In the genomic region with DNA sequence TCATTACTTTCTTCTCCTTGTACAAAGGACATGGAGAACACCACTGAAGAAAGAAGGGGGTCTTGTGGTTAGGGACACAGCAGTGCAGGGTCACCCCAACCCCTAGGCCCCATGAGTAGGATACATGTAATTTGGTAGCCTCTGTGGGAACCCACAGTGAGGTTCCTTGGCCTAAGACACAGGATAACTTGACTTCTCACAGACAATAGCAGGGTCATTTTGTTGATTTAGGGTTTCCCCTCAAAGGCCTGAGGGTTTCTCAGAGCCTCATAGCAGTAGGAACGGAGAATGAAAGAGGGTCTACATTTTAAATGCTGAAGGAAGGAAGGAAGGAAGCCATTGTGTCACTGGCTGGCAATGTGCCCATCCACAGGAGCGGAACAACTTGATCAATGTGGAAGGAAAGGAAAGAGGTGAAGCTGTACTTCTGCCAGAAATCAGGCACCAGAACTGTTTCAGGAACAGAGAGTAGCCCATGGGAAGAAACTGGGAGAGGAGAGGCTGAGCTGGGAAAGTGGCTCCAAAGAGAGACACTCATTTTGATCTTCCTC, we compare ENCODE assay signal across 27 cellular contexts. TPM values are rescaled to one million over a fixed set of nuclear protein-coding genes. Genes with fewer than 3 reads are reported as not detected.
A peak's percentile ranks its signal among the peaks of the same experiment; 100 is the strongest.
DNase-seq lines count a peak whose midpoint lies in the region; ATAC-seq, FAIRE-seq and TF ChIP-seq lines count a peak whose summit lies in the region.
"Had no signal": no experiment of that assay in that cellular context is flagged by ENCODE, and none has a peak within 500 bp of the region (broad histone marks: within the 10 kb centered on the region; RNA-seq: fewer than 3 reads in every experiment).

No MANE protein-coding gene starts in this region.

- in situ Hi-C loops in K562 (cut with MboI): no loop called here

- H3K36me3 ChIP-seq in BLaER1 (peaks cover 49% of the 10 kb centered on the region), K562 (ENCODE audit: control insufficient read depth, insufficient read depth, low read length) (no peaks in the 10 kb centered on the region)
- H3K36me3 ChIP-seq: suprapubic skin, vagina had no signal

- DNase-seq in GF-D8 (lab: John Stamatoyannopoulos, UW) (peak; percentile 57), K562 (ENCODE audit: extremely low read depth in 1 of 4, low spot score in 3 of 4) (no peak), mucosa of gallbladder (ENCODE audit: low spot score) (peak; percentile 35)
- no peak for DNase-seq in stimulated activated naive CD8-positive, alpha-beta T cell treated with anti-CD3 and anti-CD28 coated beads, Interleukin-15, Interleukin-2, amounts not matched to agents 100 U/mL and 50 U/mL, for 24 hours
- no peak for DNase-seq in activated CD4-positive, alpha-beta memory T cell treated with anti-CD3 and anti-CD28 coated beads for 36 hours
- DNase-seq: activated B cell treated with CpG ODN at 0.5 μM for 24 hours; activated CD4-positive, alpha-beta T cell treated with anti-CD3 and anti-CD28 coated beads, Interleukin-2, amount 50 U/mL, for 48 hours; activated gamma-delta T cell; activated naive CD8-positive, alpha-beta T cell treated with anti-CD3 and anti-CD28 coated beads, Interleukin-2, amount 50 U/mL, for 24 hours; activated T-cell treated with anti-CD3 and anti-CD28 coated beads for 4 hours; DND-41; NCI-H1417; NCI-H2081 treated with DMSO at 0.1 percent for 48 hours; NCI-H510A; SK-N-SH had no signal

- H3K9me3 ChIP-seq in BLaER1 (peaks cover 55% of the 10 kb centered on the region), K562 (replicated peaks; ENCODE audit: control insufficient read depth, insufficient read depth, low read depth, low read length) (no peaks in the 10 kb centered on the region)
- H3K9me3 ChIP-seq: body of pancreas, SK-N-SH, suprapubic skin, vagina had no signal

- peak overlapping the region; percentile 87 for H3K4me2 ChIP-seq in BLaER1
- no peak overlapping the region for H3K4me2 ChIP-seq in K562 (ENCODE audit: insufficient read depth, low read length)
- H3K4me2 ChIP-seq: SK-N-SH had no signal

- no peak overlapping the region for H2AFZ ChIP-seq in K562 (ENCODE audit: low read depth, low read length)

- H3K9ac ChIP-seq in BLaER1: peak overlapping the region; percentile 88
- no peak overlapping the region for H3K9ac ChIP-seq in K562 (ENCODE audit: insufficient read depth in 1 of 2, low read depth in 2 of 2, low read length in 2 of 2)
- H3K9ac ChIP-seq: SK-N-SH had no signal

- H3K27me3 ChIP-seq in BLaER1 (no peaks in the 10 kb centered on the region), K562 (ENCODE audit: control insufficient read depth in 2 of 2, insufficient read depth in 2 of 2, low read length in 2 of 2) (peaks cover 3 to 5% of the 10 kb centered on the region in 2 experiments; a peak in 1 of 5 replicates)
- H3K27me3 ChIP-seq: body of pancreas, vagina had no signal

- H3K27ac ChIP-seq in BLaER1 (peak overlapping the region; percentile 99), K562 (ENCODE audit: extremely low read depth, low read depth, low read length) (no peak overlapping the region)
- H3K27ac ChIP-seq: body of pancreas, suprapubic skin, vagina had no signal

- 68% methylated on average over 2 of the region's 2 CpGs for WGBS in K562 (ENCODE audit: insufficient coverage, low coverage, missing lambda C conversion rate)

- CTCF ChIA-PET in K562 (lab: Yijun Ruan, JAX; ENCODE audit: low intra/inter-chr PET ratio): no interaction called here
- CTCF ChIA-PET in activated CD4-positive, alpha-beta memory T cell treated with anti-CD3 and anti-CD28 coated beads for 36 hours (lab: Charles Lee): interaction anchor here (1.8 to 2.6 kb wide), 2 partner anchors 53 to 82 kb away, joined by 5 to 7 read pairs; no protein-coding TSS in a partner anchor

- H3K4me3 ChIP-seq in BLaER1 (peak overlapping the region; percentile 43), K562 (no peak overlapping the region)
- H3K4me3 ChIP-seq: body of pancreas, suprapubic skin, vagina had no signal

- no peaks in the 10 kb centered on the region for H3K9me3 Mint-ChIP-seq in activated CD4-positive, alpha-beta memory T cell treated with anti-CD3 and anti-CD28 coated beads for 36 hours
- H3K9me3 Mint-ChIP-seq: activated B cell treated with CpG ODN at 0.5 μM for 24 hours; activated naive CD8-positive, alpha-beta T cell treated with anti-CD3 and anti-CD28 coated beads, Interleukin-2, amount 50 U/mL, for 24 hours; mesothelial cell of epicardium had no signal

- peaks cover 8% of the 10 kb centered on the region for H3K27me3 Mint-ChIP-seq in activated CD4-positive, alpha-beta memory T cell treated with anti-CD3 and anti-CD28 coated beads for 36 hours
- H3K27me3 Mint-ChIP-seq: activated B cell treated with CpG ODN at 0.5 μM for 24 hours had no signal

- no peak for FAIRE-seq in K562 (lab: Jason Lieb, UNC)
- FAIRE-seq: H54 had no signal

- POLR2A ChIA-PET in K562 (lab: Yijun Ruan, JAX): interaction anchor here (0.9 kb wide), 1 partner anchor 18 kb away, joined by 4 read pairs; no protein-coding TSS in a partner anchor
- POLR2A ChIA-PET in activated CD4-positive, alpha-beta memory T cell treated with anti-CD3 and anti-CD28 coated beads for 36 hours (lab: Charles Lee): no interaction called here

- H3K9me1 ChIP-seq in K562 (ENCODE audit: control insufficient read depth, insufficient read depth, low read length): no peaks in the 10 kb centered on the region

- TF ChIP-seq CTCF in K562 (IDR thresholded peaks at IDR 0.05 in 2 of 3, conservative IDR thresholded peaks at IDR 0.05 in 1 of 3; ENCODE audit: insufficient read depth in 2 of 3, low read depth in 1 of 3, low read length in 3 of 3): no peak

- H3K79me2 ChIP-seq in K562 (ENCODE audit: control insufficient read depth, insufficient read depth, low read length): no peaks in the 10 kb centered on the region

- TF ChIP-seq POLR2A in K562 (conservative IDR thresholded peaks at IDR 0.05): no peak

- H4K20me1 ChIP-seq in BLaER1: no peaks in the 10 kb centered on the region
- no peaks in the 10 kb centered on the region for H4K20me1 ChIP-seq in K562 (replicated peaks; ENCODE audit: control insufficient read depth, insufficient read depth, low read length)

- ATAC-seq in K562 (no peak), GM21447 (IDR thresholded peaks at IDR 0.05; ENCODE audit: unreplicated experiment) (no peak)
- no peak for ATAC-seq in stimulated activated naive CD8-positive, alpha-beta T cell treated with anti-CD3 and anti-CD28 coated beads, Interleukin-15, Interleukin-2, amounts not matched to agents 100 U/mL and 50 U/mL, for 24 hours
- ATAC-seq: activated naive CD8-positive, alpha-beta T cell treated with anti-CD3 and anti-CD28 coated beads, Interleukin-2, amount 50 U/mL, for 24 hours; body of pancreas had no signal

- no peak overlapping the region for H3K4me3 Mint-ChIP-seq in activated CD4-positive, alpha-beta memory T cell treated with anti-CD3 and anti-CD28 coated beads for 36 hours
- H3K4me3 Mint-ChIP-seq: activated B cell treated with CpG ODN at 0.5 μM for 24 hours; activated naive CD8-positive, alpha-beta T cell treated with anti-CD3 and anti-CD28 coated beads, Interleukin-2, amount 50 U/mL, for 24 hours; mesothelial cell of epicardium had no signal

- H3K27ac Mint-ChIP-seq in activated CD4-positive, alpha-beta memory T cell treated with anti-CD3 and anti-CD28 coated beads for 36 hours: no peak overlapping the region
- H3K27ac Mint-ChIP-seq: activated B cell treated with CpG ODN at 0.5 μM for 24 hours; activated naive CD8-positive, alpha-beta T cell treated with anti-CD3 and anti-CD28 coated beads, Interleukin-2, amount 50 U/mL, for 24 hours; mesothelial cell of epicardium had no signal

- BruUV-seq in K562 (replicated peaks; lab: Mats Ljungman, UMichigan): no TSS peak

- peaks cover 3% of the 10 kb centered on the region for H3K4me1 Mint-ChIP-seq in activated CD4-positive, alpha-beta memory T cell treated with anti-CD3 and anti-CD28 coated beads for 36 hours (ENCODE audit: low read depth)

- TF ChIP-seq RAD21 in K562 (CRISPR knock-in tag; conservative IDR thresholded peaks at IDR 0.05 in 1 of 2, IDR thresholded peaks at IDR 0.05 in 1 of 2): no peak

- H3K36me3 Mint-ChIP-seq in activated CD4-positive, alpha-beta memory T cell treated with anti-CD3 and anti-CD28 coated beads for 36 hours: no peaks in the 10 kb centered on the region
- H3K36me3 Mint-ChIP-seq: mesothelial cell of epicardium had no signal

- no peak for TF ChIP-seq EP300 in K562 (IDR thresholded peaks at IDR 0.05; ENCODE audit: low read length)

- H3K4me1 ChIP-seq in BLaER1 (peaks cover 89% of the 10 kb centered on the region), K562 (replicated peaks in 1 of 2; ENCODE audit: control insufficient read depth in 2 of 2, insufficient read depth in 2 of 2, low read length in 2 of 2) (peaks cover 0 to 9% of the 10 kb centered on the region in 2 experiments; a peak in 2 of 5 replicates)
- H3K4me1 ChIP-seq: vagina had no signal

- intact Hi-C loops in K562 (cut with micrococcal nuclease): loop anchor here (5.0 kb wide), 1 partner anchor 79 kb away; no protein-coding TSS in a partner anchor
- intact Hi-C loops in activated CD4-positive, alpha-beta memory T cell treated with anti-CD3 and anti-CD28 coated beads for 36 hours (cut with micrococcal nuclease): no loop called here

RNA-seq across cellular contexts. Expression of a gene that starts 5.1 kb away (rescaled TPM):
- not detected in 2 replicates for total RNA-seq in K562 (2011; cell fraction: chromatin; rRNA removed; ENCODE audit: low replicate concordance)
- total RNA-seq in K562 (2011; cell fraction: nucleolus; rRNA removed): not detected in 2 replicates
- not detected in 2 replicates for total RNA-seq in K562 (2011; cell fraction: nucleoplasm; rRNA removed)
- total RNA-seq in K562 (2014; rRNA removed): not detected in 2 replicates
- total RNA-seq in K562 (2014; rRNA removed; fragmentation: Illumina TruSeq; extraction: Trizol): not detected in 2 replicates
- total RNA-seq in K562 (2015; rRNA removed; fragmentation: Illumina TruSeq; extraction: Trizol): 0.29 TPM in 1 of 2 replicates, not detected in the other
- total RNA-seq in K562 (2021): not detected in 2 replicates
- polyA plus RNA-seq in K562 (2011; rRNA removed): 0.09 TPM in 1 of 2 replicates, not detected in the other
- not detected in 2 replicates for polyA plus RNA-seq in K562 (2011; cell fraction: cytosol; rRNA removed)
- not detected in 2 replicates for polyA plus RNA-seq in K562 (2011; cell fraction: nucleus; rRNA removed)
- polyA plus RNA-seq in K562 (2012): 0.06 and 0.13 TPM in 2 replicates
- polyA plus RNA-seq in K562 (2014; fragmentation: Illumina TruSeq; extraction: Trizol): not detected in 2 replicates
- not detected for polyA plus RNA-seq in K562 (2014; fragmentation: Nextera tagmentation; extraction: Ambion mirVana)
- not detected in 2 replicates for polyA plus RNA-seq in K562 (2014; rRNA removed)
- not detected in 2 replicates for polyA minus RNA-seq in K562 (2011; rRNA and poly(A)+ RNA removed)
- polyA minus RNA-seq in K562 (2011; cell fraction: cytosol; rRNA and poly(A)+ RNA removed): not detected in 2 replicates
- polyA minus RNA-seq in K562 (2011; cell fraction: nucleus; rRNA and poly(A)+ RNA removed): not detected in 2 replicates
- 33.2 TPM for total RNA-seq in mucosa of gallbladder
- under 1 TPM in 1 of 2 experiments, not detected in 1; 0.44 TPM for total RNA-seq in activated CD4-positive, alpha-beta memory T cell treated with anti-CD3 and anti-CD28 coated beads for 36 hours
- total RNA-seq: chondrocyte; fibroblast of lung; T-helper 2 cell treated with Interferon-gamma antibody and Interleukin-4, amounts not matched to agents 100 ng/mL and 5 ng/mL, for 36 hours had no signal
- polyA plus RNA-seq: neural cell had no signal

RNA-seq across cellular contexts. Expression of a gene that starts 47.2 kb away (rescaled TPM):
- total RNA-seq in K562 (2011; cell fraction: chromatin; rRNA removed; ENCODE audit: low replicate concordance): 0.32 TPM in 1 of 2 replicates, not detected in the other
- not detected in 2 replicates for total RNA-seq in K562 (2011; cell fraction: nucleolus; rRNA removed)
- total RNA-seq in K562 (2011; cell fraction: nucleoplasm; rRNA removed): 0.46 TPM in 1 of 2 replicates, not detected in the other
- 0.14 TPM in 1 of 2 replicates, not detected in the other for total RNA-seq in K562 (2014; rRNA removed)
- total RNA-seq in K562 (2014; rRNA removed; fragmentation: Illumina TruSeq; extraction: Trizol): 0.15 and 0.19 TPM in 2 replicates
- 0.08 TPM in 1 of 2 replicates, not detected in the other for total RNA-seq in K562 (2015; rRNA removed; fragmentation: Illumina TruSeq; extraction: Trizol)
- 0.09 TPM in 1 of 2 replicates, not detected in the other for total RNA-seq in K562 (2021)
- polyA plus RNA-seq in K562 (2011; rRNA removed): 0.07 and 0.09 TPM in 2 replicates
- polyA plus RNA-seq in K562 (2011; cell fraction: cytosol; rRNA removed): 0.09 TPM in 1 of 2 replicates, not detected in the other
- polyA plus RNA-seq in K562 (2011; cell fraction: nucleus; rRNA removed): 0.11 and 0.13 TPM in 2 replicates
- 0.30 and 1.4 TPM in 2 replicates for polyA plus RNA-seq in K562 (2012)
- 0.08 and 0.15 TPM in 2 replicates for polyA plus RNA-seq in K562 (2014; fragmentation: Illumina TruSeq; extraction: Trizol)
- under 1 TPM in 1 of 2 experiments, not detected in 1; 0.27 TPM for polyA plus RNA-seq in K562 (2014; fragmentation: Nextera tagmentation; extraction: Ambion mirVana)
- 0.03 TPM in 1 of 2 replicates, not detected in the other for polyA plus RNA-seq in K562 (2014; rRNA removed)
- polyA minus RNA-seq in K562 (2011; rRNA and poly(A)+ RNA removed): 0.07 TPM in 1 of 2 replicates, not detected in the other
- not detected in 2 replicates for polyA minus RNA-seq in K562 (2011; cell fraction: cytosol; rRNA and poly(A)+ RNA removed)
- not detected in 2 replicates for polyA minus RNA-seq in K562 (2011; cell fraction: nucleus; rRNA and poly(A)+ RNA removed)
- 0.66 TPM for total RNA-seq in mucosa of gallbladder
- total RNA-seq in activated CD4-positive, alpha-beta memory T cell treated with anti-CD3 and anti-CD28 coated beads for 36 hours: 10 to 100 TPM; 15.7 to 16.4 TPM
- total RNA-seq: body of pancreas, chondrocyte, posterior vena cava had no signal
- polyA plus RNA-seq: SK-N-SH had no signal

Comparison
In these comparisons a context has a peak if more than half of its experiments do, and no peak if none do; other contexts are left out.
1. DNase-seq: peak in GF-D8 (single experiment) and mucosa of gallbladder (single experiment); none in K562 (0 of 4), stimulated activated naive CD8-positive, alpha-beta T cell treated with anti-CD3 and anti-CD28 coated beads, Interleukin-15, Interleukin-2, amounts not matched to agents 100 U/mL and 50 U/mL, for 24 hours (single experiment) and activated CD4-positive, alpha-beta memory T cell treated with anti-CD3 and anti-CD28 coated beads for 36 hours (single experiment).
2. RNA of a gene that starts 5.1 kb away (total RNA-seq): 33.2 TPM in mucosa of gallbladder (single experiment); 0.44 TPM in activated CD4-positive, alpha-beta memory T cell treated with anti-CD3 and anti-CD28 coated beads for 36 hours and 0.29 TPM in K562; every median in the first group is over 10 times any median in the second.
3. RNA of a gene that starts 47.2 kb away (total RNA-seq): 15.7 to 16.4 TPM in activated CD4-positive, alpha-beta memory T cell treated with anti-CD3 and anti-CD28 coated beads for 36 hours; 0.66 TPM in mucosa of gallbladder (single experiment) and 0.08 to 0.46 TPM in K562; every median in the first group is over 10 times any median in the second.